ENCODE assay signal across 4 cellular contexts in genomic region chr12:46543378-46543795, GRCh38.
A peak's percentile ranks its signal among the peaks of the same experiment; 100 is the strongest.
DNase-seq lines count a peak whose midpoint lies in the region; ATAC-seq and TF ChIP-seq lines count a peak whose summit lies in the region.
"Not testable (repeated sequence)": the region's sequence is repeated elsewhere in the genome, so short reads cannot be mapped to it uniquely, and the experiment has no call there.

No MANE protein-coding gene starts in this region.

- intact Hi-C loops in natural killer cell (cut with micrococcal nuclease), result not testable (repeated sequence)

- peaks cover 31% of the 10 kb centered on the region for H3K36me3 Mint-ChIP-seq in activated naive CD4-positive, alpha-beta T cell treated with anti-CD3 and anti-CD28 coated beads, Interleukin-2, amount 10 ng/mL, durations not matched to agents 7 days and 5 days
- peaks cover 36% of the 10 kb centered on the region for H3K36me3 Mint-ChIP-seq in activated naive CD8-positive, alpha-beta T cell treated with anti-CD3 and anti-CD28 coated beads, Interleukin-2, amount 10 ng/mL, durations not matched to agents 7 days and 5 days
- H3K36me3 Mint-ChIP-seq in immature natural killer cell, result peaks cover 0 to 10% (median 0%) of the 10 kb centered on the region in 3 donors
- H3K36me3 Mint-ChIP-seq in natural killer cell, result not testable (repeated sequence)

- CTCF ChIA-PET in activated naive CD4-positive, alpha-beta T cell treated with anti-CD3 and anti-CD28 coated beads, Interleukin-2, amount 10 ng/mL, durations not matched to agents 7 days and 5 days (lab: Charles Lee), result not testable (repeated sequence)

- H3K27ac Mint-ChIP-seq in activated naive CD4-positive, alpha-beta T cell treated with anti-CD3 and anti-CD28 coated beads, Interleukin-2, amount 10 ng/mL, durations not matched to agents 7 days and 5 days, result peak overlapping the region; percentile 16
- peak overlapping the region; percentile 1 for H3K27ac Mint-ChIP-seq in activated naive CD8-positive, alpha-beta T cell treated with anti-CD3 and anti-CD28 coated beads, Interleukin-2, amount 10 ng/mL, durations not matched to agents 7 days and 5 days
- H3K27ac Mint-ChIP-seq in immature natural killer cell, result peak overlapping the region; percentile 47 to 86 (median 79)
- peak overlapping the region; percentile 61 to 79 for H3K27ac Mint-ChIP-seq in natural killer cell

- H3K27me3 Mint-ChIP-seq in activated naive CD4-positive, alpha-beta T cell treated with anti-CD3 and anti-CD28 coated beads, Interleukin-2, amount 10 ng/mL, durations not matched to agents 7 days and 5 days; activated naive CD8-positive, alpha-beta T cell treated with anti-CD3 and anti-CD28 coated beads, Interleukin-2, amount 10 ng/mL, durations not matched to agents 7 days and 5 days; immature natural killer cell (ENCODE audit: low read depth in 3 of 3); natural killer cell (ENCODE audit: low read depth in 2 of 2): not testable (repeated sequence)

- H3K4me3 Mint-ChIP-seq in activated naive CD4-positive, alpha-beta T cell treated with anti-CD3 and anti-CD28 coated beads, Interleukin-2, amount 10 ng/mL, durations not matched to agents 7 days and 5 days; activated naive CD8-positive, alpha-beta T cell treated with anti-CD3 and anti-CD28 coated beads, Interleukin-2, amount 10 ng/mL, durations not matched to agents 7 days and 5 days: not testable (repeated sequence)
- peak overlapping the region; percentile 54 to 75 (median 61) for H3K4me3 Mint-ChIP-seq in immature natural killer cell
- H3K4me3 Mint-ChIP-seq in natural killer cell, result peak overlapping the region; percentile 43

- POLR2A ChIA-PET in activated naive CD8-positive, alpha-beta T cell treated with anti-CD3 and anti-CD28 coated beads, Interleukin-2, amount 10 ng/mL, durations not matched to agents 7 days and 5 days (lab: Charles Lee), result interaction anchor here (1.1 kb wide), 1 partner anchor 184 kb away, joined by 4 read pairs; no protein-coding TSS in a partner anchor

- peaks cover 33% of the 10 kb centered on the region for H3K9me3 Mint-ChIP-seq in activated naive CD4-positive, alpha-beta T cell treated with anti-CD3 and anti-CD28 coated beads, Interleukin-2, amount 10 ng/mL, durations not matched to agents 7 days and 5 days
- H3K9me3 Mint-ChIP-seq in activated naive CD8-positive, alpha-beta T cell treated with anti-CD3 and anti-CD28 coated beads, Interleukin-2, amount 10 ng/mL, durations not matched to agents 7 days and 5 days, result peaks cover 20% of the 10 kb centered on the region
- H3K9me3 Mint-ChIP-seq in immature natural killer cell, natural killer cell: not testable (repeated sequence)

- not testable (repeated sequence) for DNase-seq in activated naive CD4-positive, alpha-beta T cell treated with anti-CD3 and anti-CD28 coated beads, Interleukin-2, amount 10 ng/mL, durations not matched to agents 7 days and 5 days; activated naive CD8-positive, alpha-beta T cell treated with anti-CD3 and anti-CD28 coated beads, Interleukin-2, amount 10 ng/mL, durations not matched to agents 7 days and 5 days; immature natural killer cell; natural killer cell

- not testable (repeated sequence) for ATAC-seq in activated naive CD8-positive, alpha-beta T cell treated with anti-CD3 and anti-CD28 coated beads, Interleukin-2, amount 10 ng/mL, durations not matched to agents 7 days and 5 days (ENCODE audit: low read depth); natural killer cell

- peaks cover 31% of the 10 kb centered on the region for H3K4me1 Mint-ChIP-seq in activated naive CD4-positive, alpha-beta T cell treated with anti-CD3 and anti-CD28 coated beads, Interleukin-2, amount 10 ng/mL, durations not matched to agents 7 days and 5 days
- peaks cover 22% of the 10 kb centered on the region for H3K4me1 Mint-ChIP-seq in activated naive CD8-positive, alpha-beta T cell treated with anti-CD3 and anti-CD28 coated beads, Interleukin-2, amount 10 ng/mL, durations not matched to agents 7 days and 5 days
- H3K4me1 Mint-ChIP-seq in immature natural killer cell (peaks cover 78 to 85% of the 10 kb centered on the region in 2 donors), natural killer cell (peaks cover 54 to 69% of the 10 kb centered on the region in 2 donors)

- not testable (repeated sequence) for TF ChIP-seq CTCF in natural killer cell (IDR thresholded peaks at IDR 0.05)

Comparison
In these comparisons a context has a peak if more than half of its experiments do, and no peak if none do; other contexts are left out.
1. H3K27ac Mint-ChIP-seq: peak in every context shown above with its lines; median percentile 79 in immature natural killer cell; 70 in natural killer cell; 16 in activated naive CD4-positive, alpha-beta T cell treated with anti-CD3 and anti-CD28 coated beads, Interleukin-2, amount 10 ng/mL, durations not matched to agents 7 days and 5 days; 1 in activated naive CD8-positive, alpha-beta T cell treated with anti-CD3 and anti-CD28 coated beads, Interleukin-2, amount 10 ng/mL, durations not matched to agents 7 days and 5 days.